ENCODE assay signal across 1 cellular context in genomic region chr3:33900809-33901505, GRCh38.
TF ChIP-seq lines count a peak whose summit lies in the region.

No MANE protein-coding gene starts in this region.

TF ChIP-seq in K562, 482 proteins besides CTCF, POLR2A, EP300 and RAD21 (continued from another document and continues in another):
- TF ChIP-seq, protein P1, sequence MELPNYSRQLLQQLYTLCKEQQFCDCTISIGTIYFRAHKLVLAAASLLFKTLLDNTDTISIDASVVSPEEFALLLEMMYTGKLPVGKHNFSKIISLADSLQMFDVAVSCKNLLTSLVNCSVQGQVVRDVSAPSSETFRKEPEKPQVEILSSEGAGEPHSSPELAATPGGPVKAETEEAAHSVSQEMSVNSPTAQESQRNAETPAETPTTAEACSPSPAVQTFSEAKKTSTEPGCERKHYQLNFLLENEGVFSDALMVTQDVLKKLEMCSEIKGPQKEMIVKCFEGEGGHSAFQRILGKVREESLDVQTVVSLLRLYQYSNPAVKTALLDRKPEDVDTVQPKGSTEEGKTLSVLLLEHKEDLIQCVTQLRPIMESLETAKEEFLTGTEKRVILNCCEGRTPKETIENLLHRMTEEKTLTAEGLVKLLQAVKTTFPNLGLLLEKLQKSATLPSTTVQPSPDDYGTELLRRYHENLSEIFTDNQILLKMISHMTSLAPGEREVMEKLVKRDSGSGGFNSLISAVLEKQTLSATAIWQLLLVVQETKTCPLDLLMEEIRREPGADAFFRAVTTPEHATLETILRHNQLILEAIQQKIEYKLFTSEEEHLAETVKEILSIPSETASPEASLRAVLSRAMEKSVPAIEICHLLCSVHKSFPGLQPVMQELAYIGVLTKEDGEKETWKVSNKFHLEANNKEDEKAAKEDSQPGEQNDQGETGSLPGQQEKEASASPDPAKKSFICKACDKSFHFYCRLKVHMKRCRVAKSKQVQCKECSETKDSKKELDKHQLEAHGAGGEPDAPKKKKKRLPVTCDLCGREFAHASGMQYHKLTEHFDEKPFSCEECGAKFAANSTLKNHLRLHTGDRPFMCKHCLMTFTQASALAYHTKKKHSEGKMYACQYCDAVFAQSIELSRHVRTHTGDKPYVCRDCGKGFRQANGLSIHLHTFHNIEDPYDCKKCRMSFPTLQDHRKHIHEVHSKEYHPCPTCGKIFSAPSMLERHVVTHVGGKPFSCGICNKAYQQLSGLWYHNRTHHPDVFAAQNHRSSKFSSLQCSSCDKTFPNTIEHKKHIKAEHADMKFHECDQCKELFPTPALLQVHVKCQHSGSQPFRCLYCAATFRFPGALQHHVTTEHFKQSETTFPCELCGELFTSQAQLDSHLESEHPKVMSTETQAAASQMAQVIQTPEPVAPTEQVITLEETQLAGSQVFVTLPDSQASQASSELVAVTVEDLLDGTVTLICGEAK (IDR thresholded peaks at IDR 0.05): peak; percentile 73; the same call in 1 of the 2 replicates
- TF ChIP-seq, protein P1 (CRISPR knock-in tag; IDR thresholded peaks at IDR 0.05): no peak
- TF ChIP-seq TBP (optimal IDR thresholded peaks at IDR 0.05; ENCODE audit: low read depth, low read length): peak; percentile 46
- no peak for TF ChIP-seq BRCA1 (IDR thresholded peaks at IDR 0.05)
- TF ChIP-seq BRCA1 (CRISPR knock-in tag; IDR thresholded peaks at IDR 0.05): no peak
- no peak for TF ChIP-seq RFX7 (CRISPR knock-in tag; IDR thresholded peaks at IDR 0.05)
- TF ChIP-seq MTA3 (IDR thresholded peaks at IDR 0.05; ENCODE audit: borderline replicate concordance): peak; percentile 90
- peak; percentile 80 to 87 for TF ChIP-seq NCOA2 (IDR thresholded peaks at IDR 0.05; ENCODE audit: partially characterized antibody in 2 of 2)
- TF ChIP-seq, protein P2, sequence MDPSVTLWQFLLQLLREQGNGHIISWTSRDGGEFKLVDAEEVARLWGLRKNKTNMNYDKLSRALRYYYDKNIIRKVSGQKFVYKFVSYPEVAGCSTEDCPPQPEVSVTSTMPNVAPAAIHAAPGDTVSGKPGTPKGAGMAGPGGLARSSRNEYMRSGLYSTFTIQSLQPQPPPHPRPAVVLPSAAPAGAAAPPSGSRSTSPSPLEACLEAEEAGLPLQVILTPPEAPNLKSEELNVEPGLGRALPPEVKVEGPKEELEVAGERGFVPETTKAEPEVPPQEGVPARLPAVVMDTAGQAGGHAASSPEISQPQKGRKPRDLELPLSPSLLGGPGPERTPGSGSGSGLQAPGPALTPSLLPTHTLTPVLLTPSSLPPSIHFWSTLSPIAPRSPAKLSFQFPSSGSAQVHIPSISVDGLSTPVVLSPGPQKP (CRISPR knock-in tag; IDR thresholded peaks at IDR 0.05): no peak
- TF ChIP-seq SAFB (IDR thresholded peaks at IDR 0.05; ENCODE audit: borderline replicate concordance, low read depth, low read length): no peak
- TF ChIP-seq KDM4B (IDR thresholded peaks at IDR 0.05; ENCODE audit: borderline replicate concordance in 2 of 2, low read depth in 1 of 2): peak in 1 of 2 experiments; percentile 38; a peak in 1 of 4 replicates
- 0 out of 2 replicates have a peak, but pooled peaks have one; percentile 61 for TF ChIP-seq PTBP1 (IDR thresholded peaks at IDR 0.05; ENCODE audit: low read depth, low read length)
- TF ChIP-seq PHB2 (IDR thresholded peaks at IDR 0.05; ENCODE audit: low read depth): peak; percentile 92
- TF ChIP-seq, protein P3, sequence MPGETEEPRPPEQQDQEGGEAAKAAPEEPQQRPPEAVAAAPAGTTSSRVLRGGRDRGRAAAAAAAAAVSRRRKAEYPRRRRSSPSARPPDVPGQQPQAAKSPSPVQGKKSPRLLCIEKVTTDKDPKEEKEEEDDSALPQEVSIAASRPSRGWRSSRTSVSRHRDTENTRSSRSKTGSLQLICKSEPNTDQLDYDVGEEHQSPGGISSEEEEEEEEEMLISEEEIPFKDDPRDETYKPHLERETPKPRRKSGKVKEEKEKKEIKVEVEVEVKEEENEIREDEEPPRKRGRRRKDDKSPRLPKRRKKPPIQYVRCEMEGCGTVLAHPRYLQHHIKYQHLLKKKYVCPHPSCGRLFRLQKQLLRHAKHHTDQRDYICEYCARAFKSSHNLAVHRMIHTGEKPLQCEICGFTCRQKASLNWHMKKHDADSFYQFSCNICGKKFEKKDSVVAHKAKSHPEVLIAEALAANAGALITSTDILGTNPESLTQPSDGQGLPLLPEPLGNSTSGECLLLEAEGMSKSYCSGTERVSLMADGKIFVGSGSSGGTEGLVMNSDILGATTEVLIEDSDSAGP (CRISPR knock-in tag; IDR thresholded peaks at IDR 0.05): peak; percentile 57; the same call in 1 of the 2 replicates
- peak; percentile 79; the same call in 1 of the 2 replicates for TF ChIP-seq ZNF311 (CRISPR knock-in tag; IDR thresholded peaks at IDR 0.05)
- TF ChIP-seq ZNF431 (CRISPR knock-in tag; IDR thresholded peaks at IDR 0.05): no peak
- TF ChIP-seq KAT2B (IDR thresholded peaks at IDR 0.05; ENCODE audit: low read depth, low read length): no peak
- peak; percentile 86 for TF ChIP-seq BCOR (IDR thresholded peaks at IDR 0.05)
- TF ChIP-seq KLF13 (tag; IDR thresholded peaks at IDR 0.05; ENCODE audit: borderline replicate concordance, low read depth): peak; percentile 57; the same call in 1 of the 2 replicates
- TF ChIP-seq CGGBP1 (CRISPR knock-in tag; IDR thresholded peaks at IDR 0.05): no peak
- no peak for TF ChIP-seq ZNF184 (CRISPR knock-in tag; IDR thresholded peaks at IDR 0.05)
- TF ChIP-seq ZBTB34 (CRISPR knock-in tag; IDR thresholded peaks at IDR 0.05): 0 out of 2 replicates have a peak, but pooled peaks have one; percentile 6
- TF ChIP-seq IRF2 (CRISPR knock-in tag; IDR thresholded peaks at IDR 0.05): no peak
- no peak for TF ChIP-seq NFXL1 (CRISPR knock-in tag; IDR thresholded peaks at IDR 0.05)
- peak; percentile 81 for TF ChIP-seq MEF2A (IDR thresholded peaks at IDR 0.05; ENCODE audit: control insufficient read depth, low read depth, low read length)
- TF ChIP-seq BACH1 (tag; IDR thresholded peaks at IDR 0.05): peak; percentile 31; the same call in 1 of the 2 replicates
- TF ChIP-seq SMARCC2 (IDR thresholded peaks at IDR 0.05; ENCODE audit: low read depth): peak; percentile 94
- TF ChIP-seq, protein P4, sequence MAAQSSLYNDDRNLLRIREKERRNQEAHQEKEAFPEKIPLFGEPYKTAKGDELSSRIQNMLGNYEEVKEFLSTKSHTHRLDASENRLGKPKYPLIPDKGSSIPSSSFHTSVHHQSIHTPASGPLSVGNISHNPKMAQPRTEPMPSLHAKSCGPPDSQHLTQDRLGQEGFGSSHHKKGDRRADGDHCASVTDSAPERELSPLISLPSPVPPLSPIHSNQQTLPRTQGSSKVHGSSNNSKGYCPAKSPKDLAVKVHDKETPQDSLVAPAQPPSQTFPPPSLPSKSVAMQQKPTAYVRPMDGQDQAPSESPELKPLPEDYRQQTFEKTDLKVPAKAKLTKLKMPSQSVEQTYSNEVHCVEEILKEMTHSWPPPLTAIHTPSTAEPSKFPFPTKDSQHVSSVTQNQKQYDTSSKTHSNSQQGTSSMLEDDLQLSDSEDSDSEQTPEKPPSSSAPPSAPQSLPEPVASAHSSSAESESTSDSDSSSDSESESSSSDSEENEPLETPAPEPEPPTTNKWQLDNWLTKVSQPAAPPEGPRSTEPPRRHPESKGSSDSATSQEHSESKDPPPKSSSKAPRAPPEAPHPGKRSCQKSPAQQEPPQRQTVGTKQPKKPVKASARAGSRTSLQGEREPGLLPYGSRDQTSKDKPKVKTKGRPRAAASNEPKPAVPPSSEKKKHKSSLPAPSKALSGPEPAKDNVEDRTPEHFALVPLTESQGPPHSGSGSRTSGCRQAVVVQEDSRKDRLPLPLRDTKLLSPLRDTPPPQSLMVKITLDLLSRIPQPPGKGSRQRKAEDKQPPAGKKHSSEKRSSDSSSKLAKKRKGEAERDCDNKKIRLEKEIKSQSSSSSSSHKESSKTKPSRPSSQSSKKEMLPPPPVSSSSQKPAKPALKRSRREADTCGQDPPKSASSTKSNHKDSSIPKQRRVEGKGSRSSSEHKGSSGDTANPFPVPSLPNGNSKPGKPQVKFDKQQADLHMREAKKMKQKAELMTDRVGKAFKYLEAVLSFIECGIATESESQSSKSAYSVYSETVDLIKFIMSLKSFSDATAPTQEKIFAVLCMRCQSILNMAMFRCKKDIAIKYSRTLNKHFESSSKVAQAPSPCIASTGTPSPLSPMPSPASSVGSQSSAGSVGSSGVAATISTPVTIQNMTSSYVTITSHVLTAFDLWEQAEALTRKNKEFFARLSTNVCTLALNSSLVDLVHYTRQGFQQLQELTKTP (IDR thresholded peaks at IDR 0.05; ENCODE audit: low read depth in 1 of 2, partially characterized antibody in 2 of 2): peak; percentile 71 to 89
- TF ChIP-seq THAP12 (CRISPR knock-in tag; IDR thresholded peaks at IDR 0.05): no peak
- peak; percentile 50 for TF ChIP-seq PHF20 (IDR thresholded peaks at IDR 0.05; ENCODE audit: partially characterized antibody)
- peak; percentile 66 for TF ChIP-seq RBM39 (optimal IDR thresholded peaks at IDR 0.05; ENCODE audit: low read depth, low read length)
- TF ChIP-seq, protein P5, sequence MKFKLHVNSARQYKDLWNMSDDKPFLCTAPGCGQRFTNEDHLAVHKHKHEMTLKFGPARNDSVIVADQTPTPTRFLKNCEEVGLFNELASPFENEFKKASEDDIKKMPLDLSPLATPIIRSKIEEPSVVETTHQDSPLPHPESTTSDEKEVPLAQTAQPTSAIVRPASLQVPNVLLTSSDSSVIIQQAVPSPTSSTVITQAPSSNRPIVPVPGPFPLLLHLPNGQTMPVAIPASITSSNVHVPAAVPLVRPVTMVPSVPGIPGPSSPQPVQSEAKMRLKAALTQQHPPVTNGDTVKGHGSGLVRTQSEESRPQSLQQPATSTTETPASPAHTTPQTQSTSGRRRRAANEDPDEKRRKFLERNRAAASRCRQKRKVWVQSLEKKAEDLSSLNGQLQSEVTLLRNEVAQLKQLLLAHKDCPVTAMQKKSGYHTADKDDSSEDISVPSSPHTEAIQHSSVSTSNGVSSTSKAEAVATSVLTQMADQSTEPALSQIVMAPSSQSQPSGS (CRISPR knock-in tag; IDR thresholded peaks at IDR 0.05): no peak
- TF ChIP-seq CXXC5 (CRISPR knock-in tag; IDR thresholded peaks at IDR 0.05): peak; percentile 86
- TF ChIP-seq E2F6 (IDR thresholded peaks at IDR 0.05; ENCODE audit: borderline replicate concordance in 1 of 2, extremely low read depth in 1 of 2, insufficient read depth in 1 of 2, insufficient read length in 1 of 2, low read depth in 1 of 2, low read length in 1 of 2, poor library complexity in 1 of 2, severe bottlenecking in 1 of 2): peak; percentile 60 to 62
- peak; percentile 98 for TF ChIP-seq KLF16 (IDR thresholded peaks at IDR 0.05)
